ENCODE assay signal across 22 cellular contexts in the genomic region with DNA sequence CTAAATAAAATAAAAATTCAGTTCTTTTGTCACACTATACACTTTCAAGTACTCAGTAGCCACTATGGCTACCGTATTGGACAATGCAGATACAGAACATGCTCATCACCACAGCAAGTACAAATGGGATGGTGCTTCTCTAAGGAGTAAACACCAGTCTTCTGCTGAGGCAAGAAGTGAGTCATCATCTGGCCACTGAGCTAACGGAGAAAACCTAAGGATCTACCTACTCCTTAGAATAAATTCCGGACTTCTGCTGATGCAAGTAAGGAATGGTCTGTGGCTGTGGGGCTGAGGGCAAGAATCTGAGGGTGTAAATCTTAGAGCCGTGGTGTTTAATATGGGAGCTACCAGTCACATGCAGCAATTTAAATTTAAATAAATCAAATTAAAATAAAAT. TPM values are rescaled to one million over a fixed set of nuclear protein-coding genes. Genes with fewer than 3 reads are reported as not detected.
A peak's percentile ranks its signal among the peaks of the same experiment; 100 is the strongest.
DNase-seq lines count a peak whose midpoint lies in the region; ATAC-seq and TF ChIP-seq lines count a peak whose summit lies in the region.
"Had no signal": no experiment of that assay in that cellular context is flagged by ENCODE, and none has a peak within 500 bp of the region (broad histone marks: within the 10 kb centered on the region; RNA-seq: fewer than 3 reads in every experiment).

No MANE protein-coding gene starts in this region.

- no peaks in the 10 kb centered on the region for H3K36me3 ChIP-seq in hepatocyte (replicated peaks; ENCODE audit: insufficient read depth, low read depth)
- H3K36me3 ChIP-seq: BLaER1 treated with 17β-estradiol and CSF1 and Interleukin-3, amounts not matched to agents 10 nM and 100 nM had no signal

- no peak overlapping the region for H2AFZ ChIP-seq in hepatocyte
- H2AFZ ChIP-seq: PC-9 had no signal

- no peak for TF ChIP-seq CTCF in AG04450 (IDR thresholded peaks at IDR 0.05; ENCODE audit: low read depth, low read length)
- no peak for TF ChIP-seq CTCF in choroid plexus epithelial cell (conservative IDR thresholded peaks at IDR 0.05; ENCODE audit: low read depth, low read length)
- TF ChIP-seq CTCF in hepatocyte (IDR thresholded peaks at IDR 0.05; ENCODE audit: poor library complexity), result no peak
- TF ChIP-seq CTCF in HFFc6 (IDR thresholded peaks at IDR 0.05), result no peak

- H3K9me3 Mint-ChIP-seq in HFFc6, result no peaks in the 10 kb centered on the region

- H3K27ac ChIP-seq in AG04450 (ENCODE audit: low read depth, low read length), result no peak overlapping the region
- H3K27ac ChIP-seq in hepatocyte, result no peak overlapping the region
- H3K27ac ChIP-seq: BLaER1 treated with 17β-estradiol and CSF1 and Interleukin-3, amounts not matched to agents 10 nM and 100 nM; PC-9 had no signal

- no peak for ATAC-seq in HG03135 (IDR thresholded peaks at IDR 0.05; ENCODE audit: unreplicated experiment)
- ATAC-seq: GM12878 had no signal

- CTCF ChIA-PET in AG04450 (lab: Charles Lee), result no interaction called here

- no peaks in the 10 kb centered on the region for H3K27me3 ChIP-seq in AG04450 (ENCODE audit: control insufficient read depth, insufficient read depth, low read length)
- H3K27me3 ChIP-seq in hepatocyte, result no peaks in the 10 kb centered on the region

- peak; percentile 2 for DNase-seq in AG04450 (ENCODE audit: low read depth, low spot score)
- DNase-seq in M059J (ENCODE audit: low read depth), result peak; percentile 42
- peak; percentile 30 for DNase-seq in choroid plexus epithelial cell (ENCODE audit: low read depth)
- peak; percentile 4 for DNase-seq in hepatocyte (ENCODE audit: low spot score)
- DNase-seq in HFFc6, result no peak
- no peak for DNase-seq in NCI-H2171 (lab: John Stamatoyannopoulos, UW)
- no peak for DNase-seq in NAMALWA (ENCODE audit: low spot score)
- DNase-seq: 8988T; CD8-positive, alpha-beta memory T cell; DMS79; MV-4-11; NCI-H1417 treated with DMSO at 0.1 percent for 48 hours; NCI-H2029; NCI-H510A; NCI-H774; PC-9 had no signal

- POLR2A ChIA-PET in AG04450 (lab: Yijun Ruan, JAX), result no interaction called here

- no peaks in the 10 kb centered on the region for H3K27me3 Mint-ChIP-seq in HFFc6 (ENCODE audit: insufficient read depth)

- H3K4me1 Mint-ChIP-seq in HFFc6 (ENCODE audit: low read depth), result peaks cover 22% of the 10 kb centered on the region
- H3K4me1 Mint-ChIP-seq: CD8-positive, alpha-beta memory T cell had no signal

- no peaks in the 10 kb centered on the region for H4K20me1 ChIP-seq in hepatocyte (ENCODE audit: insufficient read depth, poor library complexity, severe bottlenecking)

- H3K9me3 ChIP-seq in AG04450 (ENCODE audit: control insufficient read depth, insufficient read depth, low read length) (no peaks in the 10 kb centered on the region), hepatocyte (ENCODE audit: low read depth) (no peaks in the 10 kb centered on the region)
- H3K9me3 ChIP-seq: BLaER1 treated with 17β-estradiol and CSF1 and Interleukin-3, amounts not matched to agents 10 nM and 100 nM had no signal

- no peak overlapping the region for H3K4me2 ChIP-seq in hepatocyte
- H3K4me2 ChIP-seq: BLaER1 treated with 17β-estradiol and CSF1 and Interleukin-3, amounts not matched to agents 10 nM and 100 nM; PC-9 had no signal

- no peak overlapping the region for H3K4me3 Mint-ChIP-seq in HFFc6
- H3K4me3 Mint-ChIP-seq: CD8-positive, alpha-beta memory T cell had no signal

- no peak overlapping the region for H3K27ac Mint-ChIP-seq in HFFc6
- H3K27ac Mint-ChIP-seq: CD8-positive, alpha-beta memory T cell had no signal

- 90% methylated on average over 4 of the region's 4 CpGs for WGBS in hepatocyte (ENCODE audit: low lambda C conversion rate, missing lambda C conversion rate)

- H3K79me2 ChIP-seq in hepatocyte, result no peaks in the 10 kb centered on the region

- no peaks in the 10 kb centered on the region for H3K9me2 ChIP-seq in hepatocyte (replicated peaks; ENCODE audit: insufficient read depth)

- H3K4me1 ChIP-seq in hepatocyte (ENCODE audit: insufficient read depth), result no peaks in the 10 kb centered on the region
- H3K4me1 ChIP-seq: BLaER1 treated with 17β-estradiol and CSF1 and Interleukin-3, amounts not matched to agents 10 nM and 100 nM had no signal

- H3K36me3 Mint-ChIP-seq in HFFc6 (ENCODE audit: low read depth), result no peaks in the 10 kb centered on the region
- H3K36me3 Mint-ChIP-seq: CD8-positive, alpha-beta memory T cell had no signal

- H3K4me3 ChIP-seq in AG04450 (ENCODE audit: low read depth, low read length) (no peak overlapping the region), choroid plexus epithelial cell (ENCODE audit: low read depth, low read length) (no peak overlapping the region), hepatocyte (no peak overlapping the region)
- H3K4me3 ChIP-seq: BLaER1 treated with 17β-estradiol and CSF1 and Interleukin-3, amounts not matched to agents 10 nM and 100 nM; GM12878; PC-9 had no signal

RNA-seq across cellular contexts. Expression of gene RBMXL3, which starts 11.3 kb away (rescaled TPM):
- polyA plus RNA-seq in AG04450 (2011; rRNA removed) (not detected in 2 replicates), hepatocyte (not detected in 2 replicates)
- not detected in 2 replicates for polyA minus RNA-seq in AG04450 (2011; rRNA and poly(A)+ RNA removed)
- not detected in 2 replicates for total RNA-seq in M059J (2014; rRNA removed; shearing (Covaris generic))
- total RNA-seq in hepatocyte, result not detected in 2 replicates
- not detected for total RNA-seq in HFFc6 (2021; fragmentation: NEBNext Ultra II Directional; extraction: Animal tissue kit (Norgen Biotek cat#: 25700))
- total RNA-seq: CD8-positive, alpha-beta memory T cell; G401; GM12878; H4; PC-9; SK-MEL-5 had no signal
- polyA plus RNA-seq: CD8-positive, alpha-beta memory T cell; GM12878 had no signal

RNA-seq across cellular contexts. Expression of gene LRCH2, which starts 56.0 kb away (rescaled TPM):
- polyA plus RNA-seq in AG04450 (2011; rRNA removed) (4.4 and 6.1 TPM in 2 replicates), hepatocyte (3.2 and 5.7 TPM in 2 replicates)
- polyA minus RNA-seq in AG04450 (2011; rRNA and poly(A)+ RNA removed), result 2.6 and 5.6 TPM in 2 replicates
- total RNA-seq in M059J (2014; rRNA removed; shearing (Covaris generic)), result 8.7 and 15.8 TPM in 2 replicates
- total RNA-seq in hepatocyte, result 22.5 and 26.2 TPM in 2 replicates
- 1 to 10 TPM; 5.7 to 8.9 (median 7.0) TPM for total RNA-seq in HFFc6 (2021; fragmentation: NEBNext Ultra II Directional; extraction: Animal tissue kit (Norgen Biotek cat#: 25700))
- total RNA-seq: CD8-positive, alpha-beta memory T cell; GM12878; PC-9 had no signal
- polyA plus RNA-seq: CD8-positive, alpha-beta memory T cell had no signal

Comparison
In these comparisons a context has a peak if more than half of its experiments do, and no peak if none do; other contexts are left out.
1. DNase-seq: peak in AG04450 (single experiment), M059J (single experiment), choroid plexus epithelial cell (single experiment) and hepatocyte (single experiment); none in HFFc6 (single experiment), NCI-H2171 (single experiment) and NAMALWA (single experiment).